ENCODE assay signal across 12 cellular contexts in genomic region chr10:107442035-107442505, GRCh38.
DNase-seq lines count a peak whose midpoint lies in the region; ATAC-seq and TF ChIP-seq lines count a peak whose summit lies in the region.
"Had no signal": no experiment of that assay in that cellular context is flagged by ENCODE, and none has a peak within 500 bp of the region (broad histone marks: within the 10 kb centered on the region; RNA-seq: fewer than 3 reads in every experiment).

No MANE protein-coding gene starts in this region.

- H3K4me3 ChIP-seq in astrocyte of the spinal cord (ENCODE audit: low read depth, low read length): no peak overlapping the region
- H3K4me3 ChIP-seq in esophagus squamous epithelium: no peak overlapping the region
- H3K4me3 ChIP-seq in psoas muscle: no peak overlapping the region
- H3K4me3 ChIP-seq: BLaER1 treated with 17β-estradiol and CSF1 and Interleukin-3, amounts not matched to agents 10 nM and 100 nM had no signal

- no peaks in the 10 kb centered on the region for H3K27me3 Mint-ChIP-seq in activated T-helper 2 cell treated with anti-CD3 and anti-CD28 coated beads, Interferon-gamma antibody, Interleukin-2, Interleukin-4, amounts not matched to agents 10 μg/mL and 5 μg/mL and 100 μg/mL, durations not matched to agents 14 hours and 24 hours and 36 hours (ENCODE audit: low read depth)

- no peaks in the 10 kb centered on the region for H3K4me1 Mint-ChIP-seq in activated T-helper 2 cell treated with anti-CD3 and anti-CD28 coated beads, Interferon-gamma antibody, Interleukin-2, Interleukin-4, amounts not matched to agents 10 μg/mL and 5 μg/mL and 100 μg/mL, durations not matched to agents 14 hours and 24 hours and 36 hours (ENCODE audit: low read depth)

- no peak overlapping the region for H3K4me3 Mint-ChIP-seq in activated T-helper 2 cell treated with anti-CD3 and anti-CD28 coated beads, Interferon-gamma antibody, Interleukin-2, Interleukin-4, amounts not matched to agents 10 μg/mL and 5 μg/mL and 100 μg/mL, durations not matched to agents 14 hours and 24 hours and 36 hours (ENCODE audit: low read depth)

- no peak overlapping the region for H3K27ac Mint-ChIP-seq in activated T-helper 2 cell treated with anti-CD3 and anti-CD28 coated beads, Interferon-gamma antibody, Interleukin-2, Interleukin-4, amounts not matched to agents 10 μg/mL and 5 μg/mL and 100 μg/mL, durations not matched to agents 14 hours and 24 hours and 36 hours

- in situ Hi-C loops in astrocyte of the spinal cord (cut with HindIII; ENCODE audit: low sequenced_read_pairs): no loop called here

- H3K36me3 ChIP-seq in esophagus squamous epithelium: no peaks in the 10 kb centered on the region
- H3K36me3 ChIP-seq in psoas muscle (ENCODE audit: insufficient read depth in 1 of 2, low read depth in 1 of 2): no peaks in the 10 kb centered on the region
- H3K36me3 ChIP-seq: BLaER1 treated with 17β-estradiol and CSF1 and Interleukin-3, amounts not matched to agents 10 nM and 100 nM had no signal

- DNase-seq in AG08395 (ENCODE audit: low spot score): peak; percentile 63
- peak; percentile 43 for DNase-seq in astrocyte of the spinal cord (ENCODE audit: low read depth, low spot score)
- DNase-seq in esophagus squamous epithelium (lab: John Stamatoyannopoulos, UW): no peak
- DNase-seq in activated CD4-positive, CD25-positive, alpha-beta regulatory T cell treated with anti-CD3 and anti-CD28 coated beads, Interleukin-2, amount 50 U/mL, for 72 hours: no peak
- DNase-seq in psoas muscle: no peak
- no peak for DNase-seq in activated T-helper 2 cell treated with anti-CD3 and anti-CD28 coated beads, Interferon-gamma antibody, Interleukin-2, Interleukin-4, amounts not matched to agents 10 μg/mL and 5 μg/mL and 100 μg/mL, durations not matched to agents 14 hours and 24 hours and 36 hours (ENCODE audit: low spot score)
- DNase-seq: activated CD4-positive, alpha-beta T cell treated with anti-CD3 and anti-CD28 coated beads for 48 hours; KG1 had no signal

- H3K27ac ChIP-seq in esophagus squamous epithelium (no peak overlapping the region), psoas muscle (no peak overlapping the region)
- H3K27ac ChIP-seq: BLaER1 treated with 17β-estradiol and CSF1 and Interleukin-3, amounts not matched to agents 10 nM and 100 nM had no signal

- no peak for TF ChIP-seq CTCF in astrocyte of the spinal cord (IDR thresholded peaks at IDR 0.05; ENCODE audit: low read depth, low read length)
- no peak for TF ChIP-seq CTCF in esophagus squamous epithelium (IDR thresholded peaks at IDR 0.05)
- no peak for TF ChIP-seq CTCF in psoas muscle (IDR thresholded peaks at IDR 0.05)

- WGBS in esophagus squamous epithelium, 2 donors: 59 to 66% methylated on average over 5 of the region's 5 CpGs
- WGBS in psoas muscle, 3 donors: 46 to 48% (median 46%) methylated on average over 5 of the region's 5 CpGs

- no peak for TF ChIP-seq POLR2A in esophagus squamous epithelium (IDR thresholded peaks at IDR 0.05)

- no peaks in the 10 kb centered on the region for H3K36me3 Mint-ChIP-seq in activated T-helper 2 cell treated with anti-CD3 and anti-CD28 coated beads, Interferon-gamma antibody, Interleukin-2, Interleukin-4, amounts not matched to agents 10 μg/mL and 5 μg/mL and 100 μg/mL, durations not matched to agents 14 hours and 24 hours and 36 hours (ENCODE audit: low read depth)

- ATAC-seq in GM19463 (IDR thresholded peaks at IDR 0.05; ENCODE audit: unreplicated experiment) (peak; percentile 96), HG03108 (IDR thresholded peaks at IDR 0.05; ENCODE audit: unreplicated experiment) (peak; percentile 87), psoas muscle (no peak)
- ATAC-seq: sciatic nerve had no signal

- H3K27me3 ChIP-seq in esophagus squamous epithelium: no peaks in the 10 kb centered on the region
- no peaks in the 10 kb centered on the region for H3K27me3 ChIP-seq in psoas muscle (ENCODE audit: insufficient read depth in 3 of 3, low read length in 2 of 3)
- H3K27me3 ChIP-seq: BLaER1 treated with 17β-estradiol and CSF1 and Interleukin-3, amounts not matched to agents 10 nM and 100 nM had no signal

- H3K9me3 ChIP-seq in esophagus squamous epithelium (no peaks in the 10 kb centered on the region), psoas muscle (no peaks in the 10 kb centered on the region)
- H3K9me3 ChIP-seq: BLaER1 treated with 17β-estradiol and CSF1 and Interleukin-3, amounts not matched to agents 10 nM and 100 nM had no signal

- intact Hi-C loops in esophagus squamous epithelium (cut with DNase I) (no loop called here), psoas muscle (cut with DNase I) (no loop called here)
- intact Hi-C loops in activated T-helper 2 cell treated with anti-CD3 and anti-CD28 coated beads, Interferon-gamma antibody, Interleukin-2, Interleukin-4, amounts not matched to agents 10 μg/mL and 5 μg/mL and 100 μg/mL, durations not matched to agents 14 hours and 24 hours and 36 hours (cut with micrococcal nuclease): no loop called here

- H3K4me1 ChIP-seq in esophagus squamous epithelium (no peaks in the 10 kb centered on the region), psoas muscle (no peaks in the 10 kb centered on the region)
- H3K4me1 ChIP-seq: BLaER1 treated with 17β-estradiol and CSF1 and Interleukin-3, amounts not matched to agents 10 nM and 100 nM had no signal

- H3K9me3 Mint-ChIP-seq in activated T-helper 2 cell treated with anti-CD3 and anti-CD28 coated beads, Interferon-gamma antibody, Interleukin-2, Interleukin-4, amounts not matched to agents 10 μg/mL and 5 μg/mL and 100 μg/mL, durations not matched to agents 14 hours and 24 hours and 36 hours: peaks cover 26% of the 10 kb centered on the region

Comparison
In these comparisons a context has a peak if more than half of its experiments do, and no peak if none do; other contexts are left out.
1. DNase-seq: peak in AG08395 (single experiment) and astrocyte of the spinal cord (single experiment); none in esophagus squamous epithelium (single experiment), activated CD4-positive, CD25-positive, alpha-beta regulatory T cell treated with anti-CD3 and anti-CD28 coated beads, Interleukin-2, amount 50 U/mL, for 72 hours (single experiment), psoas muscle (0 of 2) and activated T-helper 2 cell treated with anti-CD3 and anti-CD28 coated beads, Interferon-gamma antibody, Interleukin-2, Interleukin-4, amounts not matched to agents 10 μg/mL and 5 μg/mL and 100 μg/mL, durations not matched to agents 14 hours and 24 hours and 36 hours (single experiment).
2. ATAC-seq: peak in GM19463 (single experiment) and HG03108 (single experiment); none in psoas muscle (0 of 4).